Comparison of ENCODE assay signal across 8 cellular contexts in the genomic region with DNA sequence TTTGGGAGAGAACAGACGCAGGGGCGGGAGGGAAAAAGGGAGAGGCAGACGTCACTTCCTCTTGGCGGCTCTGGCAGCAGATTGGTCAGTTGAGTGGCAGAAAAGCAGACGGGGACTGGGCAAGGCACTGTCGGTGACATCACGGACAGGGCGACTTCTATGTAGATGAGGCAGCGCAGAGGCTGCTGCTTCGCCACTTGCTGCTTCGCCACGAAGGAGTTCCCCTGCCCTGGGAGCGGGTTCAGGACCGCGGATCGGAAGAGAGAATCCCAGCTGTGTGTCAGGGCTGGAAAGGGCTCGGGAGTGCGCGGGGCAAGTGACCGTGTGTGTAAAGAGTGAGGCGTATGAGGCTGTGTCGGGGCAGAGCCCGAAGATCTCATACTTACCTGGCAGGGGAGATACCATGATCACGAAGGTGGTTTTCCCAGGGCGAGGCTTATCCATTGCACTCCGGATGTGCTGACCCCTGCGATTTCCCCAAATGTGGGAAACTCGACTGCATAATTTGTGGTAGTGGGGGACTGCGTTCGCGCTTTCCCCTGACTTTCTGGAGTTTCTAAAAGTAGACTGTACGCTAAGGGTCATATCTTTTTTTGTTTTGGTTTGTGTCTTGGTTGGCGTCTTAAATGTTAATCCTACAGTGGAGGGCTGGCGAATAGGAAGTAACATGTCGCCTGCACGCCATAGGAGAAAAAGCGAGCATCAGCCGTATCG. TPM values are rescaled to one million over a fixed set of nuclear protein-coding genes. Genes with fewer than 3 reads are reported as not detected.
DNase-seq lines count a peak whose midpoint lies in the region; ATAC-seq and TF ChIP-seq lines count a peak whose summit lies in the region.
"Not testable (repeated sequence)": the region's sequence is repeated elsewhere in the genome, so short reads cannot be mapped to it uniquely, and the experiment has no call there.

A gene (plus strand): TSS at position 379 of the 714 bp plus-strand sequence.

- not testable (repeated sequence) for H3K4me1 ChIP-seq in osteoblast (ENCODE audit: insufficient read depth, low read length); testis

- intact Hi-C loops in testis (cut with DNase I; ENCODE audit: low total_unique reads), result not testable (repeated sequence)

- H3K4me3 ChIP-seq in GM12875 (ENCODE audit: low read depth, low read length) (peak within 1 kb of the TSS; percentile 21), SU-DHL-6 (ENCODE audit: insufficient read depth, low read length, poor library complexity, severe bottlenecking) (peak within 1 kb of the TSS; percentile 67), osteoblast (ENCODE audit: insufficient read depth, low read length) (peak within 1 kb of the TSS; percentile 63), testis (peak within 1 kb of the TSS; percentile 32 to 34)

- H3K4me2 ChIP-seq in SU-DHL-6 (ENCODE audit: low read depth, low read length, poor library complexity, severe bottlenecking) (peak within 1 kb of the TSS; percentile 88), osteoblast (ENCODE audit: insufficient read depth, low read length) (peak within 1 kb of the TSS; percentile 67)

- H3K9me2 ChIP-seq in SU-DHL-6 (replicated peaks; ENCODE audit: insufficient read depth, low read length), result not testable (repeated sequence)

- peak within 1 kb of the TSS; percentile 64 for H3K9ac ChIP-seq in SU-DHL-6 (ENCODE audit: low read length)

- not testable (repeated sequence) for H4K20me1 ChIP-seq in SU-DHL-6 (ENCODE audit: low read depth, low read length); osteoblast (ENCODE audit: insufficient read depth, low read length)

- not testable (repeated sequence) for TF ChIP-seq POLR2A in testis (IDR thresholded peaks at IDR 0.05)

- not testable (repeated sequence) for H3K9me3 Mint-ChIP-seq in activated naive CD8-positive, alpha-beta T cell (ENCODE audit: low read depth)
- H3K9me3 Mint-ChIP-seq in glutamatergic neuron (ENCODE audit: unreplicated experiment), result peaks cover 17% of the 10 kb centered on the region

- DNase-seq in NCI-H1417 treated with DMSO at 0.1 percent for 48 hours (lab: John Stamatoyannopoulos, UW) (peak; percentile 64), glutamatergic neuron (peak; percentile 74), osteoblast (ENCODE audit: insufficient read length, low spot score, missing footprints) (peak; percentile 91), testis (peak; percentile 94)

- H3K36me3 ChIP-seq in SU-DHL-6 (ENCODE audit: low read length); osteoblast (ENCODE audit: insufficient read depth, low read length); testis (ENCODE audit: low read depth, missing control alignments): not testable (repeated sequence)

- H3K27me3 Mint-ChIP-seq in activated naive CD8-positive, alpha-beta T cell; glutamatergic neuron (ENCODE audit: unreplicated experiment): not testable (repeated sequence)

- not testable (repeated sequence) for H3K9me3 ChIP-seq in SU-DHL-6 (ENCODE audit: insufficient read depth, low read length); osteoblast (ENCODE audit: low read depth, low read length); testis

- peak within 1 kb of the TSS; percentile 76 for H3K27ac ChIP-seq in SU-DHL-6 (ENCODE audit: low read depth, low read length)
- H3K27ac ChIP-seq in osteoblast (ENCODE audit: low read depth, low read length), result peak within 1 kb of the TSS; percentile 97
- H3K27ac ChIP-seq in testis, result peak within 1 kb of the TSS; percentile 69 to 92

- H3K4me3 Mint-ChIP-seq in activated naive CD8-positive, alpha-beta T cell, result peak within 1 kb of the TSS; percentile 85
- peak within 1 kb of the TSS; percentile 84 for H3K4me3 Mint-ChIP-seq in glutamatergic neuron (ENCODE audit: unreplicated experiment)

- peaks cover 30% of the 10 kb centered on the region for H3K4me1 Mint-ChIP-seq in activated naive CD8-positive, alpha-beta T cell (ENCODE audit: low read depth)
- H3K4me1 Mint-ChIP-seq in glutamatergic neuron (ENCODE audit: low read depth, unreplicated experiment), result peaks cover 15% of the 10 kb centered on the region

- H3K79me2 ChIP-seq in SU-DHL-6 (ENCODE audit: insufficient read depth, low read length); osteoblast (ENCODE audit: insufficient read depth, low read length): not testable (repeated sequence)

- H3K27ac Mint-ChIP-seq in activated naive CD8-positive, alpha-beta T cell, result peak within 1 kb of the TSS; percentile 100
- H3K27ac Mint-ChIP-seq in glutamatergic neuron (ENCODE audit: unreplicated experiment), result peak within 1 kb of the TSS; percentile 100

- 1% methylated on average over 12 to 27 of the region's 39 CpGs for WGBS in testis, 2 donors

- not testable (repeated sequence) for H3K27me3 ChIP-seq in SU-DHL-6 (ENCODE audit: low read length); osteoblast (ENCODE audit: insufficient read depth, low read length); testis

- not testable (repeated sequence) for H3K36me3 Mint-ChIP-seq in activated naive CD8-positive, alpha-beta T cell; glutamatergic neuron (ENCODE audit: unreplicated experiment)

- peak; percentile 99 for ATAC-seq in HG02798 (IDR thresholded peaks at IDR 0.05; ENCODE audit: poor library complexity, unreplicated experiment)

- TF ChIP-seq CTCF in GM12875 (IDR thresholded peaks at IDR 0.05; ENCODE audit: borderline replicate concordance, insufficient read depth, low read depth, low read length); SU-DHL-6 (IDR thresholded peaks at IDR 0.05; ENCODE audit: insufficient read depth, low read length, poor library complexity, severe bottlenecking); glutamatergic neuron (IDR thresholded peaks at IDR 0.05; ENCODE audit: partially characterized antibody, unreplicated experiment); osteoblast (IDR thresholded peaks at IDR 0.05; ENCODE audit: extremely low read depth, low read depth, low read length); testis (IDR thresholded peaks at IDR 0.05): not testable (repeated sequence)

- peak within 1 kb of the TSS; percentile 88 for H2AFZ ChIP-seq in SU-DHL-6 (ENCODE audit: low read depth, low read length, severe bottlenecking)
- H2AFZ ChIP-seq in osteoblast (ENCODE audit: low read length), result peak within 1 kb of the TSS; percentile 84

- H3F3A ChIP-seq in SU-DHL-6 (ENCODE audit: insufficient read depth), result peaks cover 28% of the 10 kb centered on the region

RNA-seq across cellular contexts. Expression of the gene that starts here (rescaled TPM):
- total RNA-seq in glutamatergic neuron (ENCODE audit: unreplicated experiment) (3,598 TPM), osteoblast (under 0.01 TPM in 1 of 2 replicates, not detected in the other), testis (under 1 TPM; under 0.01 TPM)
- 18.9 TPM for polyA plus RNA-seq in testis (ENCODE audit: insufficient read depth, low read depth, low replicate concordance)

Comparison
In these comparisons a context has a peak if more than half of its experiments do, and no peak if none do; other contexts are left out.
1. Peak in every context shown above with its lines: DNase-seq, ATAC-seq, H3K4me3 ChIP-seq and H3K27ac ChIP-seq.
2. RNA of the gene that starts here (total RNA-seq): 3,598 TPM in glutamatergic neuron (single experiment); under 0.01 TPM in osteoblast and under 0.01 TPM in testis; every median in the first group is over 1,000 times any median in the second.
3. Peak in DNase-seq, H3K4me3 ChIP-seq, H3K27ac ChIP-seq and H3K4me2 ChIP-seq in osteoblast; RNA of the gene not detected or under 1 TPM.